In genomic region chr3:141795311-141795710, GRCh38 we compare ENCODE assay signal across 13 cellular contexts. TPM values are rescaled to one million over a fixed set of nuclear protein-coding genes. Genes with fewer than 3 reads are reported as not detected.
DNase-seq lines count a peak whose midpoint lies in the region; ATAC-seq and TF ChIP-seq lines count a peak whose summit lies in the region.
"Had no signal": no experiment of that assay in that cellular context is flagged by ENCODE, and none has a peak within 500 bp of the region (broad histone marks: within the 10 kb centered on the region; RNA-seq: fewer than 3 reads in every experiment).

No MANE protein-coding gene starts in this region.

- WGBS in spleen, 5 donors = 59 to 82% (median 73%) methylated on average over 4 of the region's 4 CpGs

- H3K4me2 ChIP-seq in DND-41 (ENCODE audit: insufficient read depth, low read length) (peak overlapping the region; percentile 82), OCI-LY1 (ENCODE audit: low read length) (peak overlapping the region; percentile 61; the same call in 1 of the 2 replicates)

- H3K9ac ChIP-seq in DND-41 (ENCODE audit: low read depth, low read length) (no peak overlapping the region), OCI-LY1 (ENCODE audit: low read length) (no peak overlapping the region; the same call in 1 of the 2 replicates)

- TF ChIP-seq CTCF in DND-41 (IDR thresholded peaks at IDR 0.05; ENCODE audit: borderline replicate concordance, extremely low read depth, low read length, poor library complexity, severe bottlenecking) (no peak), OCI-LY1 (IDR thresholded peaks at IDR 0.05; ENCODE audit: low read length) (no peak), spleen (IDR thresholded peaks at IDR 0.05 in 8 of 11, conservative IDR thresholded peaks at IDR 0.05 in 3 of 11) (no peak)

- peak overlapping the region; percentile 84 for H3K4me3 Mint-ChIP-seq in central memory CD8-positive, alpha-beta T cell

- H3K9me2 ChIP-seq in OCI-LY1 (ENCODE audit: low read depth, low read length) = no peaks in the 10 kb centered on the region

- H3K79me2 ChIP-seq in DND-41 (ENCODE audit: insufficient read depth, low read length) (no peaks in the 10 kb centered on the region), OCI-LY1 (ENCODE audit: insufficient read depth, low read length) (no peaks in the 10 kb centered on the region)

- peak overlapping the region; percentile 81 for H3K27ac Mint-ChIP-seq in central memory CD8-positive, alpha-beta T cell (ENCODE audit: low read depth)

- TF ChIP-seq POLR2A in spleen (IDR thresholded peaks at IDR 0.05) = no peak

- H3F3A ChIP-seq in OCI-LY1 (ENCODE audit: insufficient read depth, low read length) = no peaks in the 10 kb centered on the region

- H3K27me3 ChIP-seq in DND-41 (ENCODE audit: insufficient read depth, low read length, poor library complexity) (no peaks in the 10 kb centered on the region), OCI-LY1 (ENCODE audit: insufficient read depth, low read length) (no peaks in the 10 kb centered on the region), spleen (replicated peaks in 1 of 7) (no peaks in the 10 kb centered on the region)
- H3K27me3 ChIP-seq: sigmoid colon had no signal

- H4K20me1 ChIP-seq in DND-41 (ENCODE audit: insufficient read depth, low read length) = no peaks in the 10 kb centered on the region
- H4K20me1 ChIP-seq in OCI-LY1 (ENCODE audit: insufficient read depth, low read length) = no peaks in the 10 kb centered on the region

- H3K4me1 Mint-ChIP-seq in central memory CD8-positive, alpha-beta T cell = peaks cover 55% of the 10 kb centered on the region

- H2AFZ ChIP-seq in DND-41 (ENCODE audit: low read depth, low read length) (no peak overlapping the region), OCI-LY1 (ENCODE audit: low read length) (peak overlapping the region; percentile 22; the same call in 1 of the 2 replicates)

- ATAC-seq in DND-41 (ENCODE audit: insufficient read depth, low read depth) (no peak), GM21529 (IDR thresholded peaks at IDR 0.05; ENCODE audit: unreplicated experiment) (no peak), HG02981 (IDR thresholded peaks at IDR 0.05; ENCODE audit: unreplicated experiment) (no peak)
- ATAC-seq in central memory CD8-positive, alpha-beta T cell (replicated peaks; ENCODE audit: extremely low read depth, poor library complexity, severe bottlenecking) = no peak

- no peak overlapping the region for H3K4me3 ChIP-seq in DND-41 (ENCODE audit: low read depth in 1 of 2, low read length in 2 of 2)
- H3K4me3 ChIP-seq in OCI-LY1 (ENCODE audit: low read depth, low read length, poor library complexity, severe bottlenecking) = no peak overlapping the region
- H3K4me3 ChIP-seq in spleen = no peak overlapping the region
- H3K4me3 ChIP-seq: sigmoid colon had no signal

- no peaks in the 10 kb centered on the region for H3K9me3 Mint-ChIP-seq in central memory CD8-positive, alpha-beta T cell

- H3K9me3 ChIP-seq in DND-41 (ENCODE audit: insufficient read depth, low read length, severe bottlenecking) (no peaks in the 10 kb centered on the region), OCI-LY1 (ENCODE audit: low read length) (no peaks in the 10 kb centered on the region), spleen (no peaks in the 10 kb centered on the region)
- H3K9me3 ChIP-seq: Caco-2, sigmoid colon had no signal

- H3K36me3 Mint-ChIP-seq in central memory CD8-positive, alpha-beta T cell (ENCODE audit: insufficient read depth) = peaks cover 11% of the 10 kb centered on the region

- DNase-seq in DND-41 (peak; percentile 39), DMS153 (lab: John Stamatoyannopoulos, UW) (no peak), spleen (no peak)
- DNase-seq in central memory CD8-positive, alpha-beta T cell (ENCODE audit: low spot score in 2 of 2) = no peak
- peak; percentile 18 for DNase-seq in stimulated activated CD4-positive, alpha-beta T cell treated with anti-CD3 and anti-CD28 coated beads, Interleukin-4, amount 100 ng/mL, for 1 hour
- DNase-seq: Caco-2, NCI-H2081 had no signal

- H3K27me3 Mint-ChIP-seq in central memory CD8-positive, alpha-beta T cell = no peaks in the 10 kb centered on the region

- intact Hi-C loops in spleen (cut with DNase I; ENCODE audit: low total_unique reads) = loop anchor here (10.0 kb wide), 1 partner anchor 79 kb away; the partner anchor contains the start of gene ATP1B3

- H3K27ac ChIP-seq in DND-41 (ENCODE audit: low read length) (peak overlapping the region; percentile 92), OCI-LY1 (ENCODE audit: low read depth, low read length, poor library complexity, severe bottlenecking) (peak overlapping the region; percentile 94), spleen (peak overlapping the region in 1 of 8 donors; percentile 88)

- H3K36me3 ChIP-seq in DND-41 (ENCODE audit: insufficient read depth, low read length) (no peaks in the 10 kb centered on the region), OCI-LY1 (ENCODE audit: insufficient read depth, low read length) (no peaks in the 10 kb centered on the region), spleen (no peaks in the 10 kb centered on the region)
- H3K36me3 ChIP-seq: sigmoid colon had no signal

- H3K4me1 ChIP-seq in DND-41 (ENCODE audit: insufficient read depth, low read length) = peaks cover 46% of the 10 kb centered on the region
- H3K4me1 ChIP-seq in OCI-LY1 (ENCODE audit: insufficient read depth, low read length, severe bottlenecking) = peaks cover 43% of the 10 kb centered on the region
- H3K4me1 ChIP-seq in spleen = peaks cover 18 to 52% (median 30%) of the 10 kb centered on the region in 6 donors
- H3K4me1 ChIP-seq: Caco-2 had no signal

RNA-seq across cellular contexts. Expression of gene GRK7, which starts 32.1 kb away (rescaled TPM):
- under 1 TPM in 3 of 7 donors, not detected in 4; 0.14 to 0.26 (median 0.20) TPM for total RNA-seq in spleen
- under 1 TPM in 2 of 3 donors, not detected in 1; 0.02 to 0.07 TPM for polyA plus RNA-seq in spleen
- total RNA-seq: Caco-2, chondrocyte, OCI-LY7, sigmoid colon had no signal

RNA-seq across cellular contexts. Expression of gene RNF7, which starts 57.2 kb away (rescaled TPM):
- 10 to 100 TPM; 42.5 to 66.1 (median 55.9) TPM for total RNA-seq in spleen
- polyA plus RNA-seq in spleen = 100 to 1,000 TPM in 2 of 3 donors, 10 to 100 TPM in 1; 93.9 to 117 (median 104) TPM

Comparison
In these comparisons a context has a peak if more than half of its experiments do, and no peak if none do; other contexts are left out.
1. DNase-seq: peak in DND-41 (single experiment) and stimulated activated CD4-positive, alpha-beta T cell treated with anti-CD3 and anti-CD28 coated beads, Interleukin-4, amount 100 ng/mL, for 1 hour (single experiment); none in central memory CD8-positive, alpha-beta T cell (0 of 2), DMS153 (single experiment) and spleen (single experiment).